ENCODE assay signal across 10 cellular contexts in the genomic region with DNA sequence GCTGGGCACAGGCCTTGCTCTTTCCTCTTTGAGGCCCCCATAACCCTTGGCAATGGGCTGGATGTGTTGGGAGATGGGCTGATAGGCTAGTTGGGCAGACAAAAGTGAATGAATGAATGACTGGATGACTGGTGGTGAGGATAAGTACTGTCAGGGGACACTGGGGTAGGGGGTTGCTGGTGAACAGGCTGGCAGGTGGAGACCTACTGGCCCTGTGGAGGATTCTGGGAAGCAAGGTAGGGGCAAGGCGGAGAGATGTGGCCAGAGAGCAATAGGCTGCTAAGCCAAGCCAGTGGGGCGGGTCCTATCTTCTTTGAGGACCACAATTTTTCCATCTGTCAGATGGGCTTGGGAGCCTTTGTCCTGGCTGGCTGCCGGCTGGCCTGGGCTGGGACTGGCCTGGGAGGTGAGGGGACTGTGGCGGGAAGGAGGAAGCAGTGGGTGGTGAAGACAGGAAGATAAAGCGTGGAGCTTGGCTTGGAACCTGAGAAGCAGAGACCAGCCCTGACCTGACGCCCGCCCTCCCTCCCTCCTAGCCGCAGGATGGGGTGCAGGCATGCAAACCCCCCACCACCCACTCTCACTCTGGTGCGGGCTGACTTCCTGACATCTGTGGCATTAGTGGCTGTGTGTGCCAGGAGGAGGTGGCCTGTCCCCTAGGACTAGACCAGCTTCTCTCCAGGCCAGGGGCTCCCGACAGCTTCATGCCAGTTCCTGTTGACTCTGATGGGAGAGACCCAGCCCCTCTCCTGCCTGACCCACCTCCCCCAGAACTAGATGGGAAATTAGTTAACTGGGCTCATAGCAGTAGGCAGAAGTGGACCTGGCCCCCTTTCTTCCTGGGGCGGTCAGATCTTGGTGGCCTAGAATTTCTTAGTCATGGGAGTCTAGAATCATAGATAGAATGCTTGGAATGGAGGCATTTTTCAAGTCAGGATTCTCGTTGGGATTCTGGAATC. TPM values are rescaled to one million over a fixed set of nuclear protein-coding genes. Genes with fewer than 3 reads are reported as not detected.
DNase-seq lines count a peak whose midpoint lies in the region; ATAC-seq, FAIRE-seq and TF ChIP-seq lines count a peak whose summit lies in the region.
"Had no signal": no experiment of that assay in that cellular context is flagged by ENCODE, and none has a peak within 500 bp of the region (broad histone marks: within the 10 kb centered on the region; RNA-seq: fewer than 3 reads in every experiment).

No MANE protein-coding gene starts in this region.

- H3K4me1 ChIP-seq in esophagus muscularis mucosa (peaks cover 97 to 100% (median 99%) of the 10 kb centered on the region in 4 donors), prostate gland (replicated peaks) (peaks cover 68% of the 10 kb centered on the region)

- no peak for TF ChIP-seq CTCF in esophagus muscularis mucosa (IDR thresholded peaks at IDR 0.05)
- TF ChIP-seq CTCF in prostate gland (IDR thresholded peaks at IDR 0.05), result no peak

- FAIRE-seq in RCC 7860 (lab: Jason Lieb, UNC), result no peak

- H3K9me3 ChIP-seq in esophagus muscularis mucosa (no peaks in the 10 kb centered on the region), prostate gland (no peaks in the 10 kb centered on the region)

- TF ChIP-seq POLR2A in esophagus muscularis mucosa (IDR thresholded peaks at IDR 0.05; ENCODE audit: low read depth) (no peak), prostate gland (IDR thresholded peaks at IDR 0.05) (no peak)

- TF ChIP-seq EP300 in esophagus muscularis mucosa (IDR thresholded peaks at IDR 0.05), result no peak

- ATAC-seq in GM18502 (IDR thresholded peaks at IDR 0.05; ENCODE audit: poor library complexity, unreplicated experiment), result no peak

- intact Hi-C loops in esophagus muscularis mucosa (cut with DNase I) (no loop called here), prostate gland (cut with DNase I) (no loop called here)

- H3K27me3 ChIP-seq in esophagus muscularis mucosa, result peaks cover 0 to 5% (median 0%) of the 10 kb centered on the region in 4 donors
- no peaks in the 10 kb centered on the region for H3K27me3 ChIP-seq in prostate gland (replicated peaks; ENCODE audit: insufficient read depth)

- H3K27ac ChIP-seq in esophagus muscularis mucosa (replicated peaks in 1 of 4) (peak overlapping the region; percentile 89 to 95 (median 91)), prostate gland (peak overlapping the region; percentile 89 to 94)

- WGBS in esophagus muscularis mucosa, result 71% methylated on average over 11 of the region's 12 CpGs
- WGBS in prostate gland, result 65% methylated on average over 12 of the region's 12 CpGs

- DNase-seq in DMS 273 treated with DMSO at 0.1 percent for 48 hours (lab: John Stamatoyannopoulos, UW), result peak; percentile 37
- peak; percentile 75 for DNase-seq in RCC 7860 (ENCODE audit: low spot score)
- no peak for DNase-seq in esophagus muscularis mucosa (ENCODE audit: extremely low spot score)
- no peak for DNase-seq in prostate gland (ENCODE audit: low spot score)
- no peak for DNase-seq in DMS114 treated with DMSO at 0.1 percent for 48 hours (lab: John Stamatoyannopoulos, UW; ENCODE audit: unreplicated experiment)
- no peak for DNase-seq in activated CD4-positive, alpha-beta T cell treated with anti-CD3 and anti-CD28 coated beads, Interleukin-2, amount 50 U/mL, for 48 hours
- no peak for DNase-seq in pons (ENCODE audit: low spot score)
- DNase-seq: central memory CD4-positive, alpha-beta T cell; SHP77 had no signal

- H3K4me3 ChIP-seq in esophagus muscularis mucosa, result no peak overlapping the region
- H3K4me3 ChIP-seq in prostate gland, result no peak overlapping the region

- H3K36me3 ChIP-seq in esophagus muscularis mucosa (no peaks in the 10 kb centered on the region), prostate gland (no peaks in the 10 kb centered on the region)

RNA-seq across cellular contexts. Expression of gene CXXC5, which starts 9.5 kb away (rescaled TPM):
- 10 to 100 TPM; 22.0 to 32.4 (median 27.8) TPM for total RNA-seq in esophagus muscularis mucosa
- 10 to 100 TPM; 47.4 to 47.7 TPM for total RNA-seq in prostate gland

Comparison
In these comparisons a context has a peak if more than half of its experiments do, and no peak if none do; other contexts are left out.
1. DNase-seq: peak in DMS 273 treated with DMSO at 0.1 percent for 48 hours (single experiment) and RCC 7860 (single experiment); none in esophagus muscularis mucosa (single experiment), prostate gland (single experiment), DMS114 treated with DMSO at 0.1 percent for 48 hours (single experiment), activated CD4-positive, alpha-beta T cell treated with anti-CD3 and anti-CD28 coated beads, Interleukin-2, amount 50 U/mL, for 48 hours (0 of 2) and pons (single experiment).